In genomic region chr16:29729116-29729521, GRCh38 we compare ENCODE assay signal across 2 cellular contexts.
TF ChIP-seq lines count a peak whose summit lies in the region.

No MANE protein-coding gene starts in this region.

TF ChIP-seq in K562, 482 proteins besides CTCF, POLR2A, EP300 and RAD21 (continued from another document):
- TF ChIP-seq TFAP4 (CRISPR knock-in tag; IDR thresholded peaks at IDR 0.05; ENCODE audit: borderline replicate concordance) (peak; percentile 40; the same call in 1 of the 2 replicates), LCOR (CRISPR knock-in tag; IDR thresholded peaks at IDR 0.05) (peak; percentile 55; the same call in 1 of the 2 replicates), CHD1 (IDR thresholded peaks at IDR 0.05; ENCODE audit: low read length) (no peak), SRF (CRISPR knock-in tag; IDR thresholded peaks at IDR 0.05) (no peak), MAZ (CRISPR knock-in tag; conservative IDR thresholded peaks at IDR 0.05 in 1 of 2, IDR thresholded peaks at IDR 0.05 in 1 of 2) (0 out of 4 replicates have a peak, but pooled peaks of 1 of the 2 experiments have one; percentile 24), KDM2B (CRISPR knock-in tag; IDR thresholded peaks at IDR 0.05) (no peak), MTA1 (IDR thresholded peaks at IDR 0.05; ENCODE audit: borderline replicate concordance) (no peak), ESRRA (IDR thresholded peaks at IDR 0.05; ENCODE audit: borderline replicate concordance, low read depth) (0 out of 2 replicates have a peak, but pooled peaks have one; percentile 15), TRIM25 (IDR thresholded peaks at IDR 0.05; ENCODE audit: borderline replicate concordance) (no peak), SMC3 (conservative IDR thresholded peaks at IDR 0.05; ENCODE audit: insufficient read depth, low read depth, low read length) (0 out of 2 replicates have a peak, but pooled peaks have one; percentile 45), SMARCA4 (IDR thresholded peaks at IDR 0.05) (no peak), SMARCE1 (IDR thresholded peaks at IDR 0.05) (no peak), GABPB1 (CRISPR knock-in tag; IDR thresholded peaks at IDR 0.05) (0 out of 2 replicates have a peak, but pooled peaks have one; percentile 26), FOXK1 (CRISPR knock-in tag; IDR thresholded peaks at IDR 0.05; ENCODE audit: borderline replicate concordance) (no peak)

TF ChIP-seq in liver, 16 proteins besides CTCF, POLR2A, EP300 and RAD21 (continued from another document):
- TF ChIP-seq ZBTB33 (IDR thresholded peaks at IDR 0.05) (no peak), HNF4A (conservative IDR thresholded peaks at IDR 0.05) (no peak), JUND (IDR thresholded peaks at IDR 0.05) (no peak), GABPA (IDR thresholded peaks at IDR 0.05 in 1 of 2, conservative IDR thresholded peaks at IDR 0.05 in 1 of 2) (no peak), REST (IDR thresholded peaks at IDR 0.05) (no peak), ATF3 (IDR thresholded peaks at IDR 0.05) (no peak)
